ENCODE assay signal across 27 cellular contexts in the genomic region with DNA sequence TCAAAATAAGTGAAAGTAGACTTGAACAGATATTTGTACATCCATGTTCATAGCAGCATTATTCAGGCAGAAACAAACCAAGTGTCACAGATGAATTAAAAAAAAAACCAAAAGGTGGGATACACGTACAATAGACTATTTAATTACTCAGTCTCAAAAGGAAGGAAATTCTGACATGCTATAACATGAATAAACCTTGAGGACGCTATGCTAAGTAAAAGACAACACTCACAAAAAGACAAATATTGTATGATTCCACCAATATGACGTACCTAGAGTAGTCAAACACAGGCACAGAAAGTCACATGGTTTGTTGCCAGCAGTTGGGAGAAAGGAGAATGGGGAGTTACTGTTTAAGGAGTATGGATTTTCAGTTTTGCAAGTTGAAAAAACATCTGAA.
"Had no signal": no experiment of that assay in that cellular context is flagged by ENCODE, and none has a peak within 500 bp of the region (broad histone marks: within the 10 kb centered on the region; RNA-seq: fewer than 3 reads in every experiment).

No MANE protein-coding gene starts in this region.

- H3K9me3 Mint-ChIP-seq: activated CD4-positive, alpha-beta T cell treated with anti-CD3 and anti-CD28 coated beads, Interleukin-2, amount 10 ng/mL, durations not matched to agents 24 days and 14 days; activated CD8-positive, alpha-beta T cell treated with anti-CD3 and anti-CD28 coated beads for 36 hours; mesothelial cell of epicardium; naive B cell; nephron progenitor cell; stimulated activated effector memory CD8-positive, alpha-beta T cell treated with anti-CD3 and anti-CD28 coated beads, Interleukin-12 subunit alpha, Interleukin-12 subunit beta, amount 100 ng/mL, for 72 hours; stimulated activated naive CD8-positive, alpha-beta T cell treated with anti-CD3 and anti-CD28 coated beads, Interleukin-15, Interleukin-2, amounts not matched to agents 100 ng/mL and 50 ng/mL, for 24 hours had no signal

- H3K4me3 Mint-ChIP-seq: activated CD4-positive, alpha-beta T cell treated with anti-CD3 and anti-CD28 coated beads, Interleukin-2, amount 10 ng/mL, durations not matched to agents 24 days and 14 days; activated CD8-positive, alpha-beta T cell treated with anti-CD3 and anti-CD28 coated beads for 36 hours; mesothelial cell of epicardium; naive B cell; nephron progenitor cell; stimulated activated effector memory CD8-positive, alpha-beta T cell treated with anti-CD3 and anti-CD28 coated beads, Interleukin-12 subunit alpha, Interleukin-12 subunit beta, amount 100 ng/mL, for 72 hours; stimulated activated naive CD8-positive, alpha-beta T cell treated with anti-CD3 and anti-CD28 coated beads, Interleukin-15, Interleukin-2, amounts not matched to agents 100 ng/mL and 50 ng/mL, for 24 hours; T-helper 17 cell had no signal

- ATAC-seq: activated CD8-positive, alpha-beta T cell treated with anti-CD3 and anti-CD28 coated beads for 36 hours; body of pancreas; left cardiac atrium; left ventricle myocardium superior; sciatic nerve; SK-N-SH treated with all-trans-retinoic acid at 6 μM for 48 hours; stimulated activated effector memory CD8-positive, alpha-beta T cell treated with anti-CD3 and anti-CD28 coated beads, Interleukin-12 subunit alpha, Interleukin-12 subunit beta, amount 100 ng/mL, for 72 hours; T-helper 17 cell had no signal

- H3K27ac Mint-ChIP-seq: activated CD4-positive, alpha-beta T cell treated with anti-CD3 and anti-CD28 coated beads, Interleukin-2, amount 10 ng/mL, durations not matched to agents 24 days and 14 days; activated CD8-positive, alpha-beta T cell treated with anti-CD3 and anti-CD28 coated beads for 36 hours; mesothelial cell of epicardium; nephron progenitor cell; stimulated activated effector memory CD8-positive, alpha-beta T cell treated with anti-CD3 and anti-CD28 coated beads, Interleukin-12 subunit alpha, Interleukin-12 subunit beta, amount 100 ng/mL, for 72 hours; stimulated activated naive CD8-positive, alpha-beta T cell treated with anti-CD3 and anti-CD28 coated beads, Interleukin-15, Interleukin-2, amounts not matched to agents 100 ng/mL and 50 ng/mL, for 24 hours; T-helper 17 cell had no signal

- H3K4me1 Mint-ChIP-seq: mesothelial cell of epicardium, nephron progenitor cell had no signal

- H3K27me3 Mint-ChIP-seq: activated CD4-positive, alpha-beta T cell treated with anti-CD3 and anti-CD28 coated beads, Interleukin-2, amount 10 ng/mL, durations not matched to agents 24 days and 14 days; activated CD8-positive, alpha-beta T cell treated with anti-CD3 and anti-CD28 coated beads for 36 hours; naive B cell; stimulated activated naive CD8-positive, alpha-beta T cell treated with anti-CD3 and anti-CD28 coated beads, Interleukin-15, Interleukin-2, amounts not matched to agents 100 ng/mL and 50 ng/mL, for 24 hours; T-helper 17 cell had no signal

- DNase-seq: activated CD4-positive, alpha-beta T cell treated with anti-CD3 and anti-CD28 coated beads, Interleukin-2, amount 10 ng/mL, durations not matched to agents 24 days and 14 days; activated CD4-positive, CD25-positive, alpha-beta regulatory T cell treated with anti-CD3 and anti-CD28 coated beads, Interleukin-2, amount 50 U/mL, for 72 hours; activated CD8-positive, alpha-beta T cell treated with anti-CD3 and anti-CD28 coated beads for 36 hours; activated naive CD4-positive, alpha-beta T cell; activated T-cell treated with anti-CD3 and anti-CD28 coated beads, Interleukin-2, amount 50 U/mL, for 48 hours; anterior cingulate cortex; body of pancreas; dorsolateral prefrontal cortex; effector memory CD4-positive, alpha-beta T cell; foreskin melanocyte; islet precursor cell; left cardiac atrium; left ventricle myocardium superior; naive B cell; nephron progenitor cell; stimulated activated CD4-positive, alpha-beta T cell treated with anti-CD3 and anti-CD28 coated beads, Interleukin-12 subunit alpha, Interleukin-12 subunit beta, amount 100 ng/mL, for 4 hours; stimulated activated CD4-positive, alpha-beta T cell treated with anti-CD3 and anti-CD28 coated beads, Interleukin-4, amount 100 ng/mL, for 1 hour; T-helper 17 cell; T1000; trophoblast cell; uterus; WERI-Rb-1 had no signal
